Comparison of ENCODE assay signal across 2 cellular contexts in the genomic region with DNA sequence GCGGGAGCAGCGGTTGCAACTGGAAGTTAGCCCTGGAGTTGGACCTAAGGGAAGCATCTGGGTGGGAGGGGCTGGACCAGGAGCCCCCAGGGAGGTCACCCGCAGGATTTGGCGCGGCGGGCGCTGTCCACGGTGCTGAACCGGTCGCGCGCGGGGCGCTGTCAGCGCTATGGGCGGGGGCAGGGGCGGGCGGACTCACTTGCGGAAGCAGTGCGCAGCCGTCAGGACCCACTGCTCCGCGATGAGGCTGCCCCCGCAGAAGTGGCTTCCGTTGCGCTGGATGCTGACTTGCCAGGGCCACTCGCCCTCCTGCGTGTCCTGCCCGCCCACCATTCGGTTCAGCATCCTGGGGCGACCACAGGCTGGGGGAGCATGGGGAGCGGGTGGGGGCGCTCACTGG.
TF ChIP-seq lines count a peak whose summit lies in the region.

No MANE protein-coding gene starts in this region.

TF ChIP-seq in WTC11, 78 proteins besides CTCF, POLR2A, EP300 and RAD21 (continued from another document and continues in another):
- peak; percentile 37; the same call in 1 of the 2 replicates for TF ChIP-seq ZNF512 (CRISPR knock-in tag; IDR thresholded peaks at IDR 0.05; ENCODE audit: borderline replicate concordance)
- TF ChIP-seq ZNF263 (CRISPR knock-in tag; IDR thresholded peaks at IDR 0.05; ENCODE audit: low read depth): no peak
- TF ChIP-seq NFATC4 (CRISPR knock-in tag; IDR thresholded peaks at IDR 0.05): no peak
- TF ChIP-seq, protein P1, sequence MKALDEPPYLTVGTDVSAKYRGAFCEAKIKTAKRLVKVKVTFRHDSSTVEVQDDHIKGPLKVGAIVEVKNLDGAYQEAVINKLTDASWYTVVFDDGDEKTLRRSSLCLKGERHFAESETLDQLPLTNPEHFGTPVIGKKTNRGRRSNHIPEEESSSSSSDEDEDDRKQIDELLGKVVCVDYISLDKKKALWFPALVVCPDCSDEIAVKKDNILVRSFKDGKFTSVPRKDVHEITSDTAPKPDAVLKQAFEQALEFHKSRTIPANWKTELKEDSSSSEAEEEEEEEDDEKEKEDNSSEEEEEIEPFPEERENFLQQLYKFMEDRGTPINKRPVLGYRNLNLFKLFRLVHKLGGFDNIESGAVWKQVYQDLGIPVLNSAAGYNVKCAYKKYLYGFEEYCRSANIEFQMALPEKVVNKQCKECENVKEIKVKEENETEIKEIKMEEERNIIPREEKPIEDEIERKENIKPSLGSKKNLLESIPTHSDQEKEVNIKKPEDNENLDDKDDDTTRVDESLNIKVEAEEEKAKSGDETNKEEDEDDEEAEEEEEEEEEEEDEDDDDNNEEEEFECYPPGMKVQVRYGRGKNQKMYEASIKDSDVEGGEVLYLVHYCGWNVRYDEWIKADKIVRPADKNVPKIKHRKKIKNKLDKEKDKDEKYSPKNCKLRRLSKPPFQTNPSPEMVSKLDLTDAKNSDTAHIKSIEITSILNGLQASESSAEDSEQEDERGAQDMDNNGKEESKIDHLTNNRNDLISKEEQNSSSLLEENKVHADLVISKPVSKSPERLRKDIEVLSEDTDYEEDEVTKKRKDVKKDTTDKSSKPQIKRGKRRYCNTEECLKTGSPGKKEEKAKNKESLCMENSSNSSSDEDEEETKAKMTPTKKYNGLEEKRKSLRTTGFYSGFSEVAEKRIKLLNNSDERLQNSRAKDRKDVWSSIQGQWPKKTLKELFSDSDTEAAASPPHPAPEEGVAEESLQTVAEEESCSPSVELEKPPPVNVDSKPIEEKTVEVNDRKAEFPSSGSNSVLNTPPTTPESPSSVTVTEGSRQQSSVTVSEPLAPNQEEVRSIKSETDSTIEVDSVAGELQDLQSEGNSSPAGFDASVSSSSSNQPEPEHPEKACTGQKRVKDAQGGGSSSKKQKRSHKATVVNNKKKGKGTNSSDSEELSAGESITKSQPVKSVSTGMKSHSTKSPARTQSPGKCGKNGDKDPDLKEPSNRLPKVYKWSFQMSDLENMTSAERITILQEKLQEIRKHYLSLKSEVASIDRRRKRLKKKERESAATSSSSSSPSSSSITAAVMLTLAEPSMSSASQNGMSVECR (CRISPR knock-in tag; IDR thresholded peaks at IDR 0.05; ENCODE audit: borderline replicate concordance): peak; percentile 72; the same call in 1 of the 2 replicates
- 0 out of 2 replicates have a peak, but pooled peaks have one; percentile 72 for TF ChIP-seq ZNF232 (CRISPR knock-in tag; IDR thresholded peaks at IDR 0.05)
- TF ChIP-seq SOX15 (CRISPR knock-in tag; IDR thresholded peaks at IDR 0.05): no peak
- TF ChIP-seq NR3C1 (CRISPR knock-in tag; conservative IDR thresholded peaks at IDR 0.05; ENCODE audit: low read depth): no peak
- TF ChIP-seq FOXP1 (CRISPR knock-in tag; IDR thresholded peaks at IDR 0.05; ENCODE audit: borderline replicate concordance): peak; percentile 67; the same call in 1 of the 2 replicates
- TF ChIP-seq SP1 (CRISPR knock-in tag; conservative IDR thresholded peaks at IDR 0.05): peak; percentile 57; the same call in 1 of the 2 replicates
- TF ChIP-seq FOXK1 (CRISPR knock-in tag; IDR thresholded peaks at IDR 0.05): peak; percentile 64; the same call in 1 of the 2 replicates
- TF ChIP-seq TEAD4 (CRISPR knock-in tag; IDR thresholded peaks at IDR 0.05): peak; percentile 57; the same call in 1 of the 2 replicates
- TF ChIP-seq, protein P2, sequence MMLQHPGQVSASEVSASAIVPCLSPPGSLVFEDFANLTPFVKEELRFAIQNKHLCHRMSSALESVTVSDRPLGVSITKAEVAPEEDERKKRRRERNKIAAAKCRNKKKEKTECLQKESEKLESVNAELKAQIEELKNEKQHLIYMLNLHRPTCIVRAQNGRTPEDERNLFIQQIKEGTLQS (CRISPR knock-in tag; conservative IDR thresholded peaks at IDR 0.05): no peak
- no peak for TF ChIP-seq STAT6 (CRISPR knock-in tag; conservative IDR thresholded peaks at IDR 0.05; ENCODE audit: low read depth)
- TF ChIP-seq MAX (CRISPR knock-in tag; IDR thresholded peaks at IDR 0.05): peak; percentile 29; the same call in 1 of the 2 replicates

TF ChIP-seq in HepG2, 621 proteins besides CTCF, POLR2A, EP300 and RAD21 (continued from another document and continues in another):
- no peak for TF ChIP-seq ZBTB40 (IDR thresholded peaks at IDR 0.05)
- no peak for TF ChIP-seq ZBTB40 (CRISPR knock-in tag; IDR thresholded peaks at IDR 0.05)
- TF ChIP-seq BRD4 (CRISPR knock-in tag; IDR thresholded peaks at IDR 0.05): no peak
- no peak for TF ChIP-seq TBL1XR1 (IDR thresholded peaks at IDR 0.05; ENCODE audit: borderline replicate concordance, low read length, partially characterized antibody)
- peak; percentile 91 for TF ChIP-seq MIER2 (CRISPR knock-in tag; IDR thresholded peaks at IDR 0.05)
- TF ChIP-seq SAP130 (CRISPR knock-in tag; IDR thresholded peaks at IDR 0.05; ENCODE audit: low read depth): peak; percentile 33; the same call in 1 of the 2 replicates
- 0 out of 2 replicates have a peak, but pooled peaks have one; percentile 39 for TF ChIP-seq SIN3A (IDR thresholded peaks at IDR 0.05; ENCODE audit: borderline replicate concordance, low read depth, low read length)
- TF ChIP-seq, protein P3, sequence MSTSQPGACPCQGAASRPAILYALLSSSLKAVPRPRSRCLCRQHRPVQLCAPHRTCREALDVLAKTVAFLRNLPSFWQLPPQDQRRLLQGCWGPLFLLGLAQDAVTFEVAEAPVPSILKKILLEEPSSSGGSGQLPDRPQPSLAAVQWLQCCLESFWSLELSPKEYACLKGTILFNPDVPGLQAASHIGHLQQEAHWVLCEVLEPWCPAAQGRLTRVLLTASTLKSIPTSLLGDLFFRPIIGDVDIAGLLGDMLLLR (CRISPR knock-in tag; IDR thresholded peaks at IDR 0.05): no peak
- TF ChIP-seq, protein P4, sequence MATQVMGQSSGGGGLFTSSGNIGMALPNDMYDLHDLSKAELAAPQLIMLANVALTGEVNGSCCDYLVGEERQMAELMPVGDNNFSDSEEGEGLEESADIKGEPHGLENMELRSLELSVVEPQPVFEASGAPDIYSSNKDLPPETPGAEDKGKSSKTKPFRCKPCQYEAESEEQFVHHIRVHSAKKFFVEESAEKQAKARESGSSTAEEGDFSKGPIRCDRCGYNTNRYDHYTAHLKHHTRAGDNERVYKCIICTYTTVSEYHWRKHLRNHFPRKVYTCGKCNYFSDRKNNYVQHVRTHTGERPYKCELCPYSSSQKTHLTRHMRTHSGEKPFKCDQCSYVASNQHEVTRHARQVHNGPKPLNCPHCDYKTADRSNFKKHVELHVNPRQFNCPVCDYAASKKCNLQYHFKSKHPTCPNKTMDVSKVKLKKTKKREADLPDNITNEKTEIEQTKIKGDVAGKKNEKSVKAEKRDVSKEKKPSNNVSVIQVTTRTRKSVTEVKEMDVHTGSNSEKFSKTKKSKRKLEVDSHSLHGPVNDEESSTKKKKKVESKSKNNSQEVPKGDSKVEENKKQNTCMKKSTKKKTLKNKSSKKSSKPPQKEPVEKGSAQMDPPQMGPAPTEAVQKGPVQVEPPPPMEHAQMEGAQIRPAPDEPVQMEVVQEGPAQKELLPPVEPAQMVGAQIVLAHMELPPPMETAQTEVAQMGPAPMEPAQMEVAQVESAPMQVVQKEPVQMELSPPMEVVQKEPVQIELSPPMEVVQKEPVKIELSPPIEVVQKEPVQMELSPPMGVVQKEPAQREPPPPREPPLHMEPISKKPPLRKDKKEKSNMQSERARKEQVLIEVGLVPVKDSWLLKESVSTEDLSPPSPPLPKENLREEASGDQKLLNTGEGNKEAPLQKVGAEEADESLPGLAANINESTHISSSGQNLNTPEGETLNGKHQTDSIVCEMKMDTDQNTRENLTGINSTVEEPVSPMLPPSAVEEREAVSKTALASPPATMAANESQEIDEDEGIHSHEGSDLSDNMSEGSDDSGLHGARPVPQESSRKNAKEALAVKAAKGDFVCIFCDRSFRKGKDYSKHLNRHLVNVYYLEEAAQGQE (IDR thresholded peaks at IDR 0.05; ENCODE audit: borderline replicate concordance in 1 of 2, low read depth in 1 of 2, low read length in 2 of 2): peak; percentile 94 to 95
- TF ChIP-seq ZNF331 (CRISPR knock-in tag; IDR thresholded peaks at IDR 0.05): 0 out of 2 replicates have a peak, but pooled peaks have one; percentile 22
- TF ChIP-seq, protein P5, sequence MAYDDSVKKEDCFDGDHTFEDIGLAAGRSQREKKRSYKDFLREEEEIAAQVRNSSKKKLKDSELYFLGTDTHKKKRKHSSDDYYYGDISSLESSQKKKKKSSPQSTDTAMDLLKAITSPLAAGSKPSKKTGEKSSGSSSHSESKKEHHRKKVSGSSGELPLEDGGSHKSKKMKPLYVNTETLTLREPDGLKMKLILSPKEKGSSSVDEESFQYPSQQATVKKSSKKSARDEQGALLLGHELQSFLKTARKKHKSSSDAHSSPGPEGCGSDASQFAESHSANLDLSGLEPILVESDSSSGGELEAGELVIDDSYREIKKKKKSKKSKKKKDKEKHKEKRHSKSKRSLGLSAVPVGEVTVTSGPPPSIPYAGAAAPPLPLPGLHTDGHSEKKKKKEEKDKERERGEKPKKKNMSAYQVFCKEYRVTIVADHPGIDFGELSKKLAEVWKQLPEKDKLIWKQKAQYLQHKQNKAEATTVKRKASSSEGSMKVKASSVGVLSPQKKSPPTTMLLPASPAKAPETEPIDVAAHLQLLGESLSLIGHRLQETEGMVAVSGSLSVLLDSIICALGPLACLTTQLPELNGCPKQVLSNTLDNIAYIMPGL (CRISPR knock-in tag; IDR thresholded peaks at IDR 0.05; ENCODE audit: borderline replicate concordance in 1 of 2, low read depth in 1 of 2): no peak
- TF ChIP-seq TAF15 (IDR thresholded peaks at IDR 0.05; ENCODE audit: low read depth, low read length, poor library complexity, severe bottlenecking): no peak
- TF ChIP-seq U2AF2 (IDR thresholded peaks at IDR 0.05; ENCODE audit: low read depth, low read length): no peak
- no peak for TF ChIP-seq ZNF652 (CRISPR knock-in tag; IDR thresholded peaks at IDR 0.05; ENCODE audit: borderline replicate concordance, low read depth)
- no peak for TF ChIP-seq ZNF619 (CRISPR knock-in tag; IDR thresholded peaks at IDR 0.05)
- TF ChIP-seq, protein P6, sequence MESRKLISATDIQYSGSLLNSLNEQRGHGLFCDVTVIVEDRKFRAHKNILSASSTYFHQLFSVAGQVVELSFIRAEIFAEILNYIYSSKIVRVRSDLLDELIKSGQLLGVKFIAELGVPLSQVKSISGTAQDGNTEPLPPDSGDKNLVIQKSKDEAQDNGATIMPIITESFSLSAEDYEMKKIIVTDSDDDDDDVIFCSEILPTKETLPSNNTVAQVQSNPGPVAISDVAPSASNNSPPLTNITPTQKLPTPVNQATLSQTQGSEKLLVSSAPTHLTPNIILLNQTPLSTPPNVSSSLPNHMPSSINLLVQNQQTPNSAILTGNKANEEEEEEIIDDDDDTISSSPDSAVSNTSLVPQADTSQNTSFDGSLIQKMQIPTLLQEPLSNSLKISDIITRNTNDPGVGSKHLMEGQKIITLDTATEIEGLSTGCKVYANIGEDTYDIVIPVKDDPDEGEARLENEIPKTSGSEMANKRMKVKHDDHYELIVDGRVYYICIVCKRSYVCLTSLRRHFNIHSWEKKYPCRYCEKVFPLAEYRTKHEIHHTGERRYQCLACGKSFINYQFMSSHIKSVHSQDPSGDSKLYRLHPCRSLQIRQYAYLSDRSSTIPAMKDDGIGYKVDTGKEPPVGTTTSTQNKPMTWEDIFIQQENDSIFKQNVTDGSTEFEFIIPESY (CRISPR knock-in tag; IDR thresholded peaks at IDR 0.05): peak; percentile 33; the same call in 1 of the 2 replicates
- TF ChIP-seq ZFAT (CRISPR knock-in tag; conservative IDR thresholded peaks at IDR 0.05): no peak
- TF ChIP-seq ZNF562 (CRISPR knock-in tag; IDR thresholded peaks at IDR 0.05; ENCODE audit: borderline replicate concordance): no peak
- TF ChIP-seq ZNF530 (CRISPR knock-in tag; IDR thresholded peaks at IDR 0.05; ENCODE audit: low read depth): no peak
- TF ChIP-seq RFX5 (IDR thresholded peaks at IDR 0.05; ENCODE audit: low read depth, low read length): no peak
- no peak for TF ChIP-seq ZNF292 (CRISPR knock-in tag; IDR thresholded peaks at IDR 0.05; ENCODE audit: borderline replicate concordance, low read depth)
